15 cellular contexts compared by ENCODE assay signal in genomic region chr15:26433818-26434217, GRCh38.
DNase-seq lines count a peak whose midpoint lies in the region; ATAC-seq and TF ChIP-seq lines count a peak whose summit lies in the region.
"Had no signal": no experiment of that assay in that cellular context is flagged by ENCODE, and none has a peak within 500 bp of the region (broad histone marks: within the 10 kb centered on the region; RNA-seq: fewer than 3 reads in every experiment).

No MANE protein-coding gene starts in this region.

- H3K18ac ChIP-seq in trophoblast cell (ENCODE audit: low read length), result no peak overlapping the region

- H3K27ac ChIP-seq in WERI-Rb-1 (peak overlapping the region; percentile 55), spleen (peak overlapping the region in 5 of 8 donors; percentile 21 to 62 (median 27)), trophoblast cell (ENCODE audit: low read depth, low read length) (no peak overlapping the region), vagina (no peak overlapping the region)
- H3K27ac ChIP-seq: 22Rv1 had no signal

- H3K27me3 ChIP-seq in WERI-Rb-1 (ENCODE audit: insufficient read depth, low read depth, severe bottlenecking) (no peaks in the 10 kb centered on the region), spleen (replicated peaks in 1 of 7) (no peaks in the 10 kb centered on the region), trophoblast cell (ENCODE audit: insufficient read depth, low read length) (no peaks in the 10 kb centered on the region), vagina (no peaks in the 10 kb centered on the region)

- H3K4me2 ChIP-seq in trophoblast cell (ENCODE audit: low read length), result no peak overlapping the region

- 77 to 91% (median 81%) methylated on average over 5 of the region's 5 CpGs for WGBS in spleen, 5 donors
- WGBS in trophoblast cell (ENCODE audit: extremely low coverage, insufficient coverage, insufficient read length), result no CpG with 5 or more reads among the region's 5 CpGs

- no peak overlapping the region for H2BK12ac ChIP-seq in trophoblast cell (ENCODE audit: low read length)

- peak; percentile 58 to 78 for ATAC-seq in left cardiac atrium
- no peak for ATAC-seq in natural killer cell treated with Interleukin-12 subunit alpha and Interleukin-12 subunit beta and Interleukin-15 and Interleukin-18, amount 100 ng/mL, for 72 hours
- ATAC-seq: CD8-positive, alpha-beta T cell had no signal

- H3K4me1 Mint-ChIP-seq in natural killer cell treated with Interleukin-12 subunit alpha and Interleukin-12 subunit beta and Interleukin-15 and Interleukin-18, amount 100 ng/mL, for 72 hours (ENCODE audit: low read depth in 2 of 2), result no peaks in the 10 kb centered on the region
- H3K4me1 Mint-ChIP-seq: CD14-positive monocyte had no signal

- H3K4me3 ChIP-seq in WERI-Rb-1 (ENCODE audit: low read depth, low read length) (no peak overlapping the region), spleen (no peak overlapping the region), trophoblast cell (ENCODE audit: low read depth, low read length) (no peak overlapping the region), vagina (no peak overlapping the region)

- intact Hi-C loops in left cardiac atrium (cut with DNase I) (no loop called here), spleen (cut with DNase I; ENCODE audit: low total_unique reads) (no loop called here), vagina (cut with DNase I) (no loop called here)

- no peak overlapping the region for H2AK5ac ChIP-seq in trophoblast cell (ENCODE audit: low read length)

- TF ChIP-seq CTCF in WERI-Rb-1 (IDR thresholded peaks at IDR 0.05; ENCODE audit: low read depth, low read length), result no peak
- no peak for TF ChIP-seq CTCF in spleen (IDR thresholded peaks at IDR 0.05 in 8 of 11, conservative IDR thresholded peaks at IDR 0.05 in 3 of 11)
- TF ChIP-seq CTCF in vagina (IDR thresholded peaks at IDR 0.05), result no peak

- peaks cover 9% of the 10 kb centered on the region for H3K9me3 ChIP-seq in WERI-Rb-1 (ENCODE audit: severe bottlenecking)
- peaks cover 0 to 46% (median 6%) of the 10 kb centered on the region in 8 donors for H3K9me3 ChIP-seq in spleen
- H3K9me3 ChIP-seq in trophoblast cell (ENCODE audit: insufficient read depth, low read depth, low read length), result no peaks in the 10 kb centered on the region
- H3K9me3 ChIP-seq in vagina, result no peaks in the 10 kb centered on the region

- no peak overlapping the region for H3K27ac Mint-ChIP-seq in natural killer cell treated with Interleukin-12 subunit alpha and Interleukin-12 subunit beta and Interleukin-15 and Interleukin-18, amount 100 ng/mL, for 72 hours
- H3K27ac Mint-ChIP-seq: CD14-positive monocyte; CD8-positive, alpha-beta T cell had no signal

- no peaks in the 10 kb centered on the region for H3K79me1 ChIP-seq in trophoblast cell (ENCODE audit: low read length)

- H4K91ac ChIP-seq in trophoblast cell (ENCODE audit: low read depth, low read length), result no peak overlapping the region

- DNase-seq in DMS 273 (lab: John Stamatoyannopoulos, UW; ENCODE audit: unreplicated experiment) (peak; percentile 60), DMS 273 treated with DMSO at 0.1 percent for 48 hours (lab: John Stamatoyannopoulos, UW) (no peak), WERI-Rb-1 (peak; percentile 65), left cardiac atrium (no peak), spleen (no peak), trophoblast cell (no peak), vagina (ENCODE audit: extremely low spot score in 2 of 2) (no peak)
- DNase-seq in natural killer cell treated with Interleukin-12 subunit alpha and Interleukin-12 subunit beta and Interleukin-15 and Interleukin-18, amount 100 ng/mL, for 72 hours (ENCODE audit: low spot score), result no peak
- DNase-seq: CD8-positive, alpha-beta T cell; COR-L47; DMS53; H7; IMR-90 had no signal

- H3K4me1 ChIP-seq in spleen, result no peaks in the 10 kb centered on the region
- peaks cover 0 to 2% of the 10 kb centered on the region in 2 experiments for H3K4me1 ChIP-seq in trophoblast cell (ENCODE audit: control insufficient read depth in 1 of 2, insufficient read depth in 2 of 2, low read length in 2 of 2)
- no peaks in the 10 kb centered on the region for H3K4me1 ChIP-seq in vagina

- H3K9ac ChIP-seq in trophoblast cell (ENCODE audit: low read length), result no peak overlapping the region

- no peak for TF ChIP-seq POLR2A in spleen (IDR thresholded peaks at IDR 0.05)
- no peak for TF ChIP-seq POLR2A in vagina (IDR thresholded peaks at IDR 0.05)

- H3K36me3 Mint-ChIP-seq in natural killer cell treated with Interleukin-12 subunit alpha and Interleukin-12 subunit beta and Interleukin-15 and Interleukin-18, amount 100 ng/mL, for 72 hours, result peaks cover 5% of the 10 kb centered on the region
- H3K36me3 Mint-ChIP-seq: CD14-positive monocyte; CD8-positive, alpha-beta T cell had no signal

- H3K4me3 Mint-ChIP-seq in natural killer cell treated with Interleukin-12 subunit alpha and Interleukin-12 subunit beta and Interleukin-15 and Interleukin-18, amount 100 ng/mL, for 72 hours, result no peak overlapping the region
- H3K4me3 Mint-ChIP-seq: CD14-positive monocyte; CD8-positive, alpha-beta T cell had no signal

- no peak overlapping the region for H4K8ac ChIP-seq in trophoblast cell (ENCODE audit: low read depth, low read length)

- no peak overlapping the region for H2BK120ac ChIP-seq in trophoblast cell (ENCODE audit: insufficient read depth, low read length, poor library complexity)

- no peak overlapping the region for H2AFZ ChIP-seq in trophoblast cell (ENCODE audit: insufficient read depth, low read length, poor library complexity)

- H3K36me3 ChIP-seq in WERI-Rb-1 (no peaks in the 10 kb centered on the region), spleen (no peaks in the 10 kb centered on the region), trophoblast cell (ENCODE audit: control insufficient read depth in 1 of 2, insufficient read depth in 2 of 2, low read length in 2 of 2) (no peaks in the 10 kb centered on the region), vagina (no peaks in the 10 kb centered on the region)

- no peak overlapping the region for H2BK5ac ChIP-seq in trophoblast cell (ENCODE audit: low read depth, low read length, poor library complexity)

- peaks cover 27% of the 10 kb centered on the region for H3K9me3 Mint-ChIP-seq in natural killer cell treated with Interleukin-12 subunit alpha and Interleukin-12 subunit beta and Interleukin-15 and Interleukin-18, amount 100 ng/mL, for 72 hours

- H3K27me3 Mint-ChIP-seq in natural killer cell treated with Interleukin-12 subunit alpha and Interleukin-12 subunit beta and Interleukin-15 and Interleukin-18, amount 100 ng/mL, for 72 hours, result no peaks in the 10 kb centered on the region

- H3K4ac ChIP-seq in trophoblast cell (ENCODE audit: low read depth, low read length), result no peak overlapping the region

- H3K79me2 ChIP-seq in trophoblast cell (ENCODE audit: control insufficient read depth, insufficient read depth, low read length, poor library complexity), result no peaks in the 10 kb centered on the region

- H3K14ac ChIP-seq in trophoblast cell (ENCODE audit: low read length), result no peak overlapping the region

- no peak overlapping the region for H3K23ac ChIP-seq in trophoblast cell (ENCODE audit: low read length)

- no peak overlapping the region for H4K12ac ChIP-seq in trophoblast cell (ENCODE audit: low read depth, low read length)

Comparison
In these comparisons a context has a peak if more than half of its experiments do, and no peak if none do; other contexts are left out.
1. DNase-seq: peak in DMS 273 (single experiment) and WERI-Rb-1 (single experiment); none in DMS 273 treated with DMSO at 0.1 percent for 48 hours (single experiment), left cardiac atrium (single experiment), spleen (single experiment), natural killer cell treated with Interleukin-12 subunit alpha and Interleukin-12 subunit beta and Interleukin-15 and Interleukin-18, amount 100 ng/mL, for 72 hours (single experiment), trophoblast cell (0 of 2) and vagina (0 of 2).
2. H3K27ac ChIP-seq: peak in WERI-Rb-1 (single experiment) and spleen (5 of 8); none in trophoblast cell (single experiment) and vagina (single experiment).
3. ATAC-seq: peak in left cardiac atrium (2 of 2); none in natural killer cell treated with Interleukin-12 subunit alpha and Interleukin-12 subunit beta and Interleukin-15 and Interleukin-18, amount 100 ng/mL, for 72 hours (0 of 2).